In genomic region chr22:41525450-41526225, GRCh38 we compare ENCODE assay signal across 9 cellular contexts. TPM values are rescaled to one million over a fixed set of nuclear protein-coding genes. Genes with fewer than 3 reads are reported as not detected.
DNase-seq lines count a peak whose midpoint lies in the region; ATAC-seq and TF ChIP-seq lines count a peak whose summit lies in the region.
"Had no signal": no experiment of that assay in that cellular context is flagged by ENCODE, and none has a peak within 500 bp of the region (broad histone marks: within the 10 kb centered on the region; RNA-seq: fewer than 3 reads in every experiment).

No MANE protein-coding gene starts in this region.

- H3K9me3 ChIP-seq in liver (ENCODE audit: control insufficient read depth in 4 of 4, low read length in 3 of 4): no peaks in the 10 kb centered on the region
- no peaks in the 10 kb centered on the region for H3K9me3 ChIP-seq in tibial artery
- H3K9me3 ChIP-seq in GM23248 (ENCODE audit: low read depth): no peaks in the 10 kb centered on the region

- no peaks in the 10 kb centered on the region for H3K9me3 Mint-ChIP-seq in activated CD8-positive, alpha-beta memory T cell treated with anti-CD3 and anti-CD28 coated beads, Interleukin-2, amount 10 ng/mL, durations not matched to agents 7 days and 5 days (ENCODE audit: low read depth)
- no peaks in the 10 kb centered on the region for H3K9me3 Mint-ChIP-seq in activated naive CD8-positive, alpha-beta T cell (ENCODE audit: low read depth)

- no peak overlapping the region for H3K4me3 ChIP-seq in liver (ENCODE audit: low read depth in 1 of 3, low read length in 3 of 3)
- H3K4me3 ChIP-seq in tibial artery: no peak overlapping the region
- H3K4me3 ChIP-seq in GM23248: no peak overlapping the region

- in situ Hi-C loops in GM23248 (cut with MboI): no loop called here

- no peak for TF ChIP-seq CTCF in liver (IDR thresholded peaks at IDR 0.05; ENCODE audit: low read depth, low read length, missing input control)
- TF ChIP-seq CTCF in tibial artery (IDR thresholded peaks at IDR 0.05): no peak

- H3K4me1 Mint-ChIP-seq in activated CD8-positive, alpha-beta memory T cell treated with anti-CD3 and anti-CD28 coated beads, Interleukin-2, amount 10 ng/mL, durations not matched to agents 7 days and 5 days: peaks cover 13% of the 10 kb centered on the region
- peaks cover 24% of the 10 kb centered on the region for H3K4me1 Mint-ChIP-seq in activated naive CD8-positive, alpha-beta T cell (ENCODE audit: low read depth)

- CTCF ChIA-PET in activated CD8-positive, alpha-beta memory T cell treated with anti-CD3 and anti-CD28 coated beads, Interleukin-2, amount 10 ng/mL, durations not matched to agents 7 days and 5 days (lab: Charles Lee): interaction anchor here (0.6 to 3.9 kb wide), 6 partner anchors 7 to 766 kb away, joined by 3 to 23 read pairs (median 4); no protein-coding TSS in a partner anchor

- peaks cover 10% of the 10 kb centered on the region for H3K36me3 Mint-ChIP-seq in activated CD8-positive, alpha-beta memory T cell treated with anti-CD3 and anti-CD28 coated beads, Interleukin-2, amount 10 ng/mL, durations not matched to agents 7 days and 5 days
- H3K36me3 Mint-ChIP-seq in activated naive CD8-positive, alpha-beta T cell: peaks cover 3% of the 10 kb centered on the region

- H3K36me3 ChIP-seq in liver (ENCODE audit: control insufficient read depth in 4 of 4, insufficient read depth in 3 of 4, low read depth in 1 of 4, low read length in 3 of 4): peaks cover 11 to 54% (median 28%) of the 10 kb centered on the region in 4 donors
- peaks cover 34 to 60% (median 48%) of the 10 kb centered on the region in 3 donors for H3K36me3 ChIP-seq in tibial artery
- peaks cover 7% of the 10 kb centered on the region; the same call in 1 of the 2 replicates for H3K36me3 ChIP-seq in GM23248 (ENCODE audit: low read depth)

- intact Hi-C loops in tibial artery (cut with DNase I; ENCODE audit: low total_unique reads): loop anchor here (5.0 kb wide), 1 partner anchor 238 kb away; the partner anchor contains the start of gene RANGAP1

- no peak for ATAC-seq in activated CD8-positive, alpha-beta memory T cell treated with anti-CD3 and anti-CD28 coated beads, Interleukin-2, amount 10 ng/mL, durations not matched to agents 7 days and 5 days

- H3K27ac ChIP-seq in liver (ENCODE audit: low read depth in 1 of 2, low read length in 2 of 2) (peak overlapping the region; percentile 62 to 68), tibial artery (peak overlapping the region; percentile 92 to 97), GM23248 (no peak overlapping the region)

- H3K4me1 ChIP-seq in liver (ENCODE audit: control insufficient read depth in 4 of 4, insufficient read depth in 4 of 4, low read length in 3 of 4) (peaks cover 4 to 45% (median 39%) of the 10 kb centered on the region in 4 donors), tibial artery (peaks cover 0 to 47% (median 39%) of the 10 kb centered on the region in 4 donors), GM23248 (ENCODE audit: insufficient read depth) (no peaks in the 10 kb centered on the region)

- H3F3A ChIP-seq in GM23248 (ENCODE audit: insufficient read depth): peaks cover 24% of the 10 kb centered on the region

- peak overlapping the region in 1 of 2 donors; percentile 18 for H3K9ac ChIP-seq in liver (ENCODE audit: low read depth in 1 of 2, low read length in 2 of 2)
- no peak overlapping the region for H3K9ac ChIP-seq in GM23248

- H3K27me3 ChIP-seq in liver (ENCODE audit: control insufficient read depth in 4 of 4, insufficient read depth in 4 of 4, low read length in 3 of 4): no peaks in the 10 kb centered on the region
- no peaks in the 10 kb centered on the region for H3K27me3 ChIP-seq in tibial artery
- no peaks in the 10 kb centered on the region for H3K27me3 ChIP-seq in GM23248 (replicated peaks; ENCODE audit: insufficient read depth)

- no peaks in the 10 kb centered on the region for H3K9me2 ChIP-seq in GM23248 (ENCODE audit: insufficient read depth)

- no peaks in the 10 kb centered on the region for H4K20me1 ChIP-seq in GM23248 (ENCODE audit: insufficient read depth)

- no peak for TF ChIP-seq RAD21 in liver (IDR thresholded peaks at IDR 0.05)

- peak overlapping the region; percentile 70 for H3K27ac Mint-ChIP-seq in activated CD8-positive, alpha-beta memory T cell treated with anti-CD3 and anti-CD28 coated beads, Interleukin-2, amount 10 ng/mL, durations not matched to agents 7 days and 5 days
- peak overlapping the region; percentile 77 for H3K27ac Mint-ChIP-seq in activated naive CD8-positive, alpha-beta T cell

- H3K4me3 Mint-ChIP-seq in activated CD8-positive, alpha-beta memory T cell treated with anti-CD3 and anti-CD28 coated beads, Interleukin-2, amount 10 ng/mL, durations not matched to agents 7 days and 5 days: no peak overlapping the region
- H3K4me3 Mint-ChIP-seq in activated naive CD8-positive, alpha-beta T cell: no peak overlapping the region

- H3K4me2 ChIP-seq in GM23248 (ENCODE audit: unreplicated experiment): no peak overlapping the region

- no peaks in the 10 kb centered on the region for H3K27me3 Mint-ChIP-seq in activated CD8-positive, alpha-beta memory T cell treated with anti-CD3 and anti-CD28 coated beads, Interleukin-2, amount 10 ng/mL, durations not matched to agents 7 days and 5 days
- H3K27me3 Mint-ChIP-seq in activated naive CD8-positive, alpha-beta T cell: no peaks in the 10 kb centered on the region

- no peaks in the 10 kb centered on the region for H3K79me2 ChIP-seq in GM23248 (ENCODE audit: insufficient read depth)

- no peak overlapping the region for H2AFZ ChIP-seq in GM23248

- no peak for DNase-seq in activated CD8-positive, alpha-beta memory T cell treated with anti-CD3 and anti-CD28 coated beads, Interleukin-2, amount 10 ng/mL, durations not matched to agents 7 days and 5 days
- DNase-seq in activated CD8-positive, alpha-beta memory T cell treated with anti-CD3 and anti-CD28 coated beads, Interleukin-2, amount 50 U/mL, for 48 hours: no peak
- DNase-seq in tibial artery (no peak), HPDE6-E6E7 (ENCODE audit: extremely low spot score) (no peak), GM23248 (no peak), HK-2 (ENCODE audit: unreplicated experiment) (no peak)
- DNase-seq: NCI-H510A had no signal

- 76% methylated on average over 13 of the region's 13 CpGs for WGBS in liver
- WGBS in GM23248 (ENCODE audit: low coverage in 1 of 2, low lambda C conversion rate in 2 of 2, missing lambda C conversion rate in 2 of 2), 2 experiments: 87 to 88% methylated on average over 13 of the region's 13 CpGs

TF ChIP-seq in liver, 16 proteins besides CTCF, POLR2A, EP300 and RAD21 (continues in another document):
- TF ChIP-seq FOXA1 (IDR thresholded peaks at IDR 0.05): no peak
- TF ChIP-seq ATF3 (IDR thresholded peaks at IDR 0.05): no peak
- TF ChIP-seq RXRA (IDR thresholded peaks at IDR 0.05): peak in 1 of 2 donors; percentile 30
- no peak for TF ChIP-seq MAX (IDR thresholded peaks at IDR 0.05)
- no peak for TF ChIP-seq YY1 (IDR thresholded peaks at IDR 0.05)
- no peak for TF ChIP-seq FOXA2 (IDR thresholded peaks at IDR 0.05)

RNA-seq across cellular contexts. Expression of gene POLR3H, which starts 18.6 kb away (rescaled TPM):
- 10 to 100 TPM; 32.4 to 43.7 TPM for total RNA-seq in activated CD8-positive, alpha-beta memory T cell treated with anti-CD3 and anti-CD28 coated beads, Interleukin-2, amount 10 ng/mL, durations not matched to agents 7 days and 5 days
- 10 to 100 TPM; 11.7 to 21.9 TPM for total RNA-seq in liver
- polyA plus RNA-seq in liver (10 to 100 TPM; 32.2 to 37.7 TPM), GM23248 (2016; fragmentation: Nextera tagmentation; extraction: Ambion mirVana) (49.6 and 52.2 TPM in 2 replicates)
- total RNA-seq in GM23248 (2014; rRNA removed; shearing (Covaris generic)): 16.8 and 21.2 TPM in 2 replicates

RNA-seq across cellular contexts. Expression of gene CSDC2, which starts 35.2 kb away (rescaled TPM):
- total RNA-seq in activated CD8-positive, alpha-beta memory T cell treated with anti-CD3 and anti-CD28 coated beads, Interleukin-2, amount 10 ng/mL, durations not matched to agents 7 days and 5 days: not detected
- under 1 TPM; 0.17 to 0.33 TPM for total RNA-seq in liver
- polyA plus RNA-seq in liver (10 to 100 TPM in 1 of 2 donors, under 1 TPM in 1; 0.42 to 12.2 TPM), GM23248 (2016; fragmentation: Nextera tagmentation; extraction: Ambion mirVana) (0.59 and 1.1 TPM in 2 replicates)
- 0.38 TPM in 1 of 2 replicates, not detected in the other for total RNA-seq in GM23248 (2014; rRNA removed; shearing (Covaris generic))

RNA-seq across cellular contexts. Expression of gene ACO2, which starts 56.7 kb away (rescaled TPM):
- total RNA-seq in activated CD8-positive, alpha-beta memory T cell treated with anti-CD3 and anti-CD28 coated beads, Interleukin-2, amount 10 ng/mL, durations not matched to agents 7 days and 5 days: 10 to 100 TPM; 90.0 to 93.3 TPM
- 10 to 100 TPM; 62.8 to 75.1 TPM for total RNA-seq in liver
- polyA plus RNA-seq in liver: 10 to 100 TPM; 45.3 to 76.1 TPM
- total RNA-seq in GM23248 (2014; rRNA removed; shearing (Covaris generic)): 41.5 and 60.4 TPM in 2 replicates
- polyA plus RNA-seq in GM23248 (2016; fragmentation: Nextera tagmentation; extraction: Ambion mirVana): 68.1 and 68.7 TPM in 2 replicates

RNA-seq across cellular contexts. Expression of gene PHF5A, which starts 57.1 kb away (rescaled TPM):
- 10 to 100 TPM; 54.5 to 75.0 TPM for total RNA-seq in activated CD8-positive, alpha-beta memory T cell treated with anti-CD3 and anti-CD28 coated beads, Interleukin-2, amount 10 ng/mL, durations not matched to agents 7 days and 5 days
- total RNA-seq in liver: 10 to 100 TPM; 27.3 to 31.7 TPM
- polyA plus RNA-seq in liver (10 to 100 TPM; 15.8 to 19.1 TPM), GM23248 (2016; fragmentation: Nextera tagmentation; extraction: Ambion mirVana) (13.1 and 13.7 TPM in 2 replicates)
- total RNA-seq in GM23248 (2014; rRNA removed; shearing (Covaris generic)): 41.9 and 53.4 TPM in 2 replicates
